ENCODE assay signal across 20 cellular contexts in the genomic region with DNA sequence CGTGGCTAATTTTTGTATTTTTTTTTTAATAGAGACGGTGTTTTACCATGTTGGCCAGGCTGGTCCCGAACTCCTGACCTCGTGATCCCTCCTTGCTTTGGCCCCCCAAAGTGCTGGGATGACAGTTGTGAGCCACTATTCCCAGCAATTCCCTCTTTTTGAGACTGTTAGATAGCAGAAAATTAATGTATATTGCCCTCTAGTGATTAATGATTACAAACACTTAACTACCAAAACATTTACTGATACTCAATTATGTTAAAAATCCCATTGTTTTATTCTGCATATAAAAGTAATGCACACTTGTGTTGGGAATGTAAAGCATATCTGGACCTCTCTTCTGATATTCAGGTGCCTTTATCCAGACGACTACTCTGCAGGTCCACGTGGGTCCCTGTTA. TPM values are rescaled to one million over a fixed set of nuclear protein-coding genes. Genes with fewer than 3 reads are reported as not detected.
DNase-seq lines count a peak whose midpoint lies in the region; ATAC-seq and TF ChIP-seq lines count a peak whose summit lies in the region.
"Had no signal": no experiment of that assay in that cellular context is flagged by ENCODE, and none has a peak within 500 bp of the region (broad histone marks: within the 10 kb centered on the region; RNA-seq: fewer than 3 reads in every experiment).

No MANE protein-coding gene starts in this region.

- no peak overlapping the region for H3K27ac ChIP-seq in C4-2B
- peak overlapping the region in 2 of 3 donors; percentile 67 to 70 for H3K27ac ChIP-seq in right lobe of liver
- H3K27ac ChIP-seq: brain microvascular endothelial cell, uterus had no signal

- H3K36me3 ChIP-seq in right lobe of liver: no peaks in the 10 kb centered on the region
- H3K36me3 ChIP-seq: brain microvascular endothelial cell, uterus had no signal

- WGBS in right lobe of liver (ENCODE audit: insufficient coverage, low coverage, low lambda C conversion rate, missing lambda C conversion rate): 37% methylated on average over 5 of the region's 6 CpGs

- ATAC-seq in right lobe of liver (peak in 2 of 4 donors; percentile 17 to 26), HG02885 (IDR thresholded peaks at IDR 0.05; ENCODE audit: poor library complexity, unreplicated experiment) (no peak)
- ATAC-seq: GM12878 had no signal

- H3K9me3 ChIP-seq in right lobe of liver: no peaks in the 10 kb centered on the region
- H3K9me3 ChIP-seq: uterus had no signal

- intact Hi-C loops in right lobe of liver (cut with DNase I): no loop called here

- H3K4me3 ChIP-seq in right lobe of liver: no peak overlapping the region
- H3K4me3 ChIP-seq: GM12878, uterus had no signal

- H3K4me1 ChIP-seq in right lobe of liver: peaks cover 0 to 30% (median 13%) of the 10 kb centered on the region in 4 donors
- H3K4me1 ChIP-seq: uterus had no signal

- H3K27me3 ChIP-seq in right lobe of liver: no peaks in the 10 kb centered on the region
- H3K27me3 ChIP-seq: brain microvascular endothelial cell, uterus had no signal

- TF ChIP-seq CTCF in C4-2B (conservative IDR thresholded peaks at IDR 0.05): peak; percentile 57
- TF ChIP-seq CTCF in right lobe of liver (IDR thresholded peaks at IDR 0.05): peak in 2 of 4 donors; percentile 19 to 23

- DNase-seq in DMS53 treated with DMSO at 0.1 percent for 48 hours (lab: John Stamatoyannopoulos, UW; ENCODE audit: unreplicated experiment) (peak; percentile 22), DMS53 (lab: John Stamatoyannopoulos, UW) (no peak), SW480 (ENCODE audit: low spot score) (peak; percentile 40), right lobe of liver (no peak), T-helper 9 cell (no peak), KG1 (lab: John Stamatoyannopoulos, UW) (no peak)
- DNase-seq: activated CD4-positive, alpha-beta T cell treated with anti-CD3 and anti-CD28 coated beads, Interleukin-2, amount 10 ng/mL, durations not matched to agents 24 days and 14 days; activated naive CD8-positive, alpha-beta T cell treated with anti-CD3 and anti-CD28 coated beads, Interleukin-2, amount 10 ng/mL, durations not matched to agents 7 days and 5 days; brain microvascular endothelial cell; foreskin fibroblast; H9; NCI-H2029 treated with DMSO at 0.1 percent for 48 hours; nephron progenitor cell; stimulated activated CD4-positive, alpha-beta T cell treated with anti-CD3 and anti-CD28 coated beads, Interleukin-4, amount 100 ng/mL, for 4 hours; uterus had no signal

- TF ChIP-seq POLR2A in right lobe of liver (IDR thresholded peaks at IDR 0.05): no peak

RNA-seq across cellular contexts. Expression of gene COBL, which starts 41.2 kb away (rescaled TPM):
- total RNA-seq in right lobe of liver: 10 to 100 TPM; 21.5 to 35.9 (median 24.6) TPM
- total RNA-seq: activated CD4-positive, alpha-beta T cell treated with anti-CD3 and anti-CD28 coated beads, Interleukin-2, amount 10 ng/mL, durations not matched to agents 24 days and 14 days; activated naive CD8-positive, alpha-beta T cell treated with anti-CD3 and anti-CD28 coated beads, Interleukin-2, amount 10 ng/mL, durations not matched to agents 7 days and 5 days; activated T-helper 2 cell treated with anti-CD3 and anti-CD28 coated beads, Interferon-gamma antibody, Interleukin-2, Interleukin-4, amounts not matched to agents 10 μg/mL and 5 μg/mL and 100 μg/mL, durations not matched to agents 14 hours and 24 hours and 36 hours; RPMI7951 had no signal

Comparison
In these comparisons a context has a peak if more than half of its experiments do, and no peak if none do; other contexts are left out.
1. DNase-seq: peak in DMS53 treated with DMSO at 0.1 percent for 48 hours (single experiment) and SW480 (single experiment); none in DMS53 (single experiment), right lobe of liver (0 of 3), T-helper 9 cell (single experiment) and KG1 (single experiment).